Comparison of ENCODE assay signal across 10 cellular contexts in the genomic region with DNA sequence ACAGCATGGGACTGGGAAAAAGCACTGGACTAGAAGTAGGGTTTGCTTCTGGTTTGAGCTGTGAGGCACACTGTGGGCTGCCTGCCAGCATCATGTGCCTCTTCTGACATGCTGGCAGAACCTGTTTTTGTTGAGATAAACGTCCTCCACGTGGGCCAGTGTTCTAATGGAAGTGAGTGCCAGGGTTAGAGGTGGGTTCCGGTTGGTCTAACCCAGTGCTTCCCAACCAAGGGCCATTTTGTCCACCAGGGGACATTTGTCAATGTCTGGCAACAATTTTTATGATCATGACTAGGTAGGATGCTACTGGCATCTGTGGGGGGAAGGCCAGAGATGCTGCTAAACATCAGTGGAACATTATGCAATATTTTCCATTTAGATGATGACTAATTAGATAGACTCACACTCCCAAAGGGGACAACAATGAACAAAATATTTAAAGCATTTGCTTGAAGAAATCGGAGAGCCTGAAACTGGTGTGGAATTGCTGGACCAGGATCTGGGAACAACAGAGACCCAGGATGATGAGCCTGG. TPM values are rescaled to one million over a fixed set of nuclear protein-coding genes. Genes with fewer than 3 reads are reported as not detected.
DNase-seq lines count a peak whose midpoint lies in the region; ATAC-seq, FAIRE-seq and TF ChIP-seq lines count a peak whose summit lies in the region.
"Had no signal": no experiment of that assay in that cellular context is flagged by ENCODE, and none has a peak within 500 bp of the region (broad histone marks: within the 10 kb centered on the region; RNA-seq: fewer than 3 reads in every experiment).

No MANE protein-coding gene starts in this region.

- H3K27me3 Mint-ChIP-seq in activated T-cell treated with anti-CD3 and anti-CD28 coated beads, Interleukin-2, amount 50 U/mL, for 72 hours (ENCODE audit: low read depth), result no peaks in the 10 kb centered on the region
- peaks cover 40% of the 10 kb centered on the region for H3K27me3 Mint-ChIP-seq in astrocyte (ENCODE audit: low read depth, unreplicated experiment)
- no peaks in the 10 kb centered on the region for H3K27me3 Mint-ChIP-seq in CD8-positive, alpha-beta memory T cell
- H3K27me3 Mint-ChIP-seq in progenitor cell of endocrine pancreas, result peaks cover 48% of the 10 kb centered on the region
- H3K27me3 Mint-ChIP-seq in activated T-helper 2 cell treated with anti-CD3 and anti-CD28 coated beads, Interferon-gamma antibody, Interleukin-2, Interleukin-4, amounts not matched to agents 10 μg/mL and 5 μg/mL and 100 μg/mL, durations not matched to agents 14 hours and 24 hours and 36 hours (ENCODE audit: low read depth), result peaks cover 27% of the 10 kb centered on the region

- H3K4me2 ChIP-seq in astrocyte (ENCODE audit: low read length), result no peak overlapping the region

- peaks cover 8% of the 10 kb centered on the region for H3K4me1 Mint-ChIP-seq in activated T-cell treated with anti-CD3 and anti-CD28 coated beads, Interleukin-2, amount 50 U/mL, for 72 hours (ENCODE audit: low read depth)
- H3K4me1 Mint-ChIP-seq in astrocyte (ENCODE audit: low read depth, unreplicated experiment) (peaks cover 4% of the 10 kb centered on the region), progenitor cell of endocrine pancreas (ENCODE audit: low read depth) (no peaks in the 10 kb centered on the region)
- peaks cover 0 to under 1% (median 0%) of the 10 kb centered on the region in 3 donors for H3K4me1 Mint-ChIP-seq in CD8-positive, alpha-beta memory T cell
- H3K4me1 Mint-ChIP-seq in activated T-helper 2 cell treated with anti-CD3 and anti-CD28 coated beads, Interferon-gamma antibody, Interleukin-2, Interleukin-4, amounts not matched to agents 10 μg/mL and 5 μg/mL and 100 μg/mL, durations not matched to agents 14 hours and 24 hours and 36 hours (ENCODE audit: low read depth), result peaks cover 3% of the 10 kb centered on the region

- no peaks in the 10 kb centered on the region for H3K9me3 ChIP-seq in astrocyte (ENCODE audit: insufficient read depth, low read depth, low read length)
- no peaks in the 10 kb centered on the region for H3K9me3 ChIP-seq in CD8-positive, alpha-beta memory T cell (ENCODE audit: low read length)

- H3K9me3 Mint-ChIP-seq in activated T-cell treated with anti-CD3 and anti-CD28 coated beads, Interleukin-2, amount 50 U/mL, for 72 hours, result peaks cover 0 to 2% of the 10 kb centered on the region in 2 donors
- H3K9me3 Mint-ChIP-seq in astrocyte (ENCODE audit: unreplicated experiment) (peaks cover 3% of the 10 kb centered on the region), progenitor cell of endocrine pancreas (ENCODE audit: low read depth) (peaks cover 5% of the 10 kb centered on the region)
- peaks cover 0 to 2% (median 0%) of the 10 kb centered on the region in 5 donors for H3K9me3 Mint-ChIP-seq in CD8-positive, alpha-beta memory T cell
- no peaks in the 10 kb centered on the region for H3K9me3 Mint-ChIP-seq in activated T-helper 2 cell treated with anti-CD3 and anti-CD28 coated beads, Interferon-gamma antibody, Interleukin-2, Interleukin-4, amounts not matched to agents 10 μg/mL and 5 μg/mL and 100 μg/mL, durations not matched to agents 14 hours and 24 hours and 36 hours

- H3K36me3 ChIP-seq in astrocyte (ENCODE audit: insufficient read depth, low read length), result no peaks in the 10 kb centered on the region
- H3K36me3 ChIP-seq in CD8-positive, alpha-beta memory T cell (ENCODE audit: insufficient read depth, low read length), result no peaks in the 10 kb centered on the region

- CTCF ChIA-PET in CD8-positive, alpha-beta memory T cell (lab: Charles Lee), result interaction anchor here (0.9 to 8.5 kb wide), 2 partner anchors 9 to 61 kb away, joined by 4 to 147 read pairs; partner anchors contain the start of gene ACSS1

- H3K4me3 Mint-ChIP-seq in activated T-cell treated with anti-CD3 and anti-CD28 coated beads, Interleukin-2, amount 50 U/mL, for 72 hours, result no peak overlapping the region
- H3K4me3 Mint-ChIP-seq in astrocyte (ENCODE audit: unreplicated experiment) (no peak overlapping the region), progenitor cell of endocrine pancreas (ENCODE audit: low read depth) (no peak overlapping the region)
- H3K4me3 Mint-ChIP-seq in CD8-positive, alpha-beta memory T cell, result no peak overlapping the region
- no peak overlapping the region for H3K4me3 Mint-ChIP-seq in activated T-helper 2 cell treated with anti-CD3 and anti-CD28 coated beads, Interferon-gamma antibody, Interleukin-2, Interleukin-4, amounts not matched to agents 10 μg/mL and 5 μg/mL and 100 μg/mL, durations not matched to agents 14 hours and 24 hours and 36 hours (ENCODE audit: low read depth)

- H3K4me1 ChIP-seq in astrocyte (ENCODE audit: insufficient read depth, low read length), result peaks cover 3% of the 10 kb centered on the region
- H3K4me1 ChIP-seq in CD8-positive, alpha-beta memory T cell (ENCODE audit: insufficient read depth, low read length), result no peaks in the 10 kb centered on the region

- H3K27ac Mint-ChIP-seq in activated T-cell treated with anti-CD3 and anti-CD28 coated beads, Interleukin-2, amount 50 U/mL, for 72 hours, result peak overlapping the region; percentile 82
- H3K27ac Mint-ChIP-seq in astrocyte (ENCODE audit: unreplicated experiment), result no peak overlapping the region
- peak overlapping the region in 2 of 8 donors; percentile 23 to 41 for H3K27ac Mint-ChIP-seq in CD8-positive, alpha-beta memory T cell
- H3K27ac Mint-ChIP-seq in progenitor cell of endocrine pancreas, result no peak overlapping the region
- H3K27ac Mint-ChIP-seq in activated T-helper 2 cell treated with anti-CD3 and anti-CD28 coated beads, Interferon-gamma antibody, Interleukin-2, Interleukin-4, amounts not matched to agents 10 μg/mL and 5 μg/mL and 100 μg/mL, durations not matched to agents 14 hours and 24 hours and 36 hours, result no peak overlapping the region

- no peak overlapping the region for H3K9ac ChIP-seq in astrocyte (ENCODE audit: low read length)

- ATAC-seq in activated T-cell treated with anti-CD3 and anti-CD28 coated beads, Interleukin-2, amount 50 U/mL, for 72 hours (replicated peaks in 1 of 2), result peak in 1 of 2 donors; percentile 19
- ATAC-seq in HG02642 (IDR thresholded peaks at IDR 0.05; ENCODE audit: poor library complexity, unreplicated experiment), result no peak

- H3K36me3 Mint-ChIP-seq in activated T-cell treated with anti-CD3 and anti-CD28 coated beads, Interleukin-2, amount 50 U/mL, for 72 hours (ENCODE audit: insufficient read depth in 2 of 2), result peaks cover 4 to 6% of the 10 kb centered on the region in 2 donors
- H3K36me3 Mint-ChIP-seq in astrocyte (ENCODE audit: low read depth, unreplicated experiment) (no peaks in the 10 kb centered on the region), progenitor cell of endocrine pancreas (ENCODE audit: insufficient read depth) (no peaks in the 10 kb centered on the region)
- H3K36me3 Mint-ChIP-seq in CD8-positive, alpha-beta memory T cell, result peaks cover 8 to 25% (median 11%) of the 10 kb centered on the region in 3 donors
- peaks cover 3% of the 10 kb centered on the region for H3K36me3 Mint-ChIP-seq in activated T-helper 2 cell treated with anti-CD3 and anti-CD28 coated beads, Interferon-gamma antibody, Interleukin-2, Interleukin-4, amounts not matched to agents 10 μg/mL and 5 μg/mL and 100 μg/mL, durations not matched to agents 14 hours and 24 hours and 36 hours (ENCODE audit: low read depth)

- POLR2A ChIA-PET in CD8-positive, alpha-beta memory T cell (lab: Charles Lee), result no interaction called here

- H4K20me1 ChIP-seq in astrocyte (ENCODE audit: insufficient read depth, low read length), result no peaks in the 10 kb centered on the region

- H2AFZ ChIP-seq in astrocyte (ENCODE audit: low read depth, low read length), result no peak overlapping the region

- no peaks in the 10 kb centered on the region for H3K79me2 ChIP-seq in astrocyte (ENCODE audit: insufficient read depth, low read length)

- no peak for TF ChIP-seq CTCF in astrocyte (IDR thresholded peaks at IDR 0.05; ENCODE audit: insufficient read depth, low read depth, low read length)
- TF ChIP-seq CTCF in progenitor cell of endocrine pancreas (IDR thresholded peaks at IDR 0.05; ENCODE audit: unreplicated experiment), result no peak

- no peak overlapping the region for H3K27ac ChIP-seq in astrocyte (ENCODE audit: low read depth, low read length)
- H3K27ac ChIP-seq in CD8-positive, alpha-beta memory T cell (ENCODE audit: low read depth, low read length), result no peak overlapping the region
- H3K27ac ChIP-seq: SK-N-MC had no signal

- no peak for DNase-seq in activated T-cell treated with anti-CD3 and anti-CD28 coated beads, Interleukin-2, amount 50 U/mL, for 72 hours
- DNase-seq in activated T-cell treated with anti-CD3 and anti-CD28 coated beads, Interleukin-2, amount 50 U/mL, for 48 hours, result no peak
- DNase-seq in astrocyte (ENCODE audit: low read depth) (peak; percentile 68), kidney tubule cell (ENCODE audit: low spot score) (peak; percentile 59), progenitor cell of endocrine pancreas (ENCODE audit: low spot score, unreplicated experiment) (no peak)
- DNase-seq in CD8-positive, alpha-beta memory T cell, result no peak
- DNase-seq in activated T-helper 2 cell treated with anti-CD3 and anti-CD28 coated beads, Interferon-gamma antibody, Interleukin-2, Interleukin-4, amounts not matched to agents 10 μg/mL and 5 μg/mL and 100 μg/mL, durations not matched to agents 14 hours and 24 hours and 36 hours (ENCODE audit: low spot score), result no peak

- H3K27me3 ChIP-seq in astrocyte (ENCODE audit: insufficient read depth, low read length), result peaks cover 17% of the 10 kb centered on the region
- no peaks in the 10 kb centered on the region for H3K27me3 ChIP-seq in CD8-positive, alpha-beta memory T cell (ENCODE audit: insufficient read depth, low read length, poor library complexity, severe bottlenecking)

- intact Hi-C loops in activated T-helper 2 cell treated with anti-CD3 and anti-CD28 coated beads, Interferon-gamma antibody, Interleukin-2, Interleukin-4, amounts not matched to agents 10 μg/mL and 5 μg/mL and 100 μg/mL, durations not matched to agents 14 hours and 24 hours and 36 hours (cut with micrococcal nuclease), result no loop called here

- FAIRE-seq in astrocyte (lab: Jason Lieb, UNC), result peak; percentile 67
- FAIRE-seq: islet of Langerhans had no signal

- H3K4me3 ChIP-seq in astrocyte (ENCODE audit: insufficient read depth, low read depth, low read length), result no peak overlapping the region
- no peak overlapping the region for H3K4me3 ChIP-seq in CD8-positive, alpha-beta memory T cell (ENCODE audit: low read length)
- H3K4me3 ChIP-seq: SK-N-MC had no signal

RNA-seq across cellular contexts. Expression of gene APMAP, which starts 7.8 kb away (rescaled TPM):
- total RNA-seq in activated T-cell treated with anti-CD3 and anti-CD28 coated beads, Interleukin-2, amount 50 U/mL, for 72 hours, result 10 to 100 TPM; 65.2 to 70.2 TPM
- total RNA-seq in astrocyte (110 and 114 TPM in 2 replicates), progenitor cell of endocrine pancreas (81.0 and 81.3 TPM in 2 replicates)
- 10 to 100 TPM; 82.5 to 83.6 TPM for total RNA-seq in CD8-positive, alpha-beta memory T cell
- 228 TPM for polyA plus RNA-seq in CD8-positive, alpha-beta memory T cell
- total RNA-seq in activated T-helper 2 cell treated with anti-CD3 and anti-CD28 coated beads, Interferon-gamma antibody, Interleukin-2, Interleukin-4, amounts not matched to agents 10 μg/mL and 5 μg/mL and 100 μg/mL, durations not matched to agents 14 hours and 24 hours and 36 hours, result 48.5 and 48.8 TPM in 2 replicates

RNA-seq across cellular contexts. Expression of gene CST7, which starts 51.3 kb away (rescaled TPM):
- 100 to 1,000 TPM; 136 to 174 TPM for total RNA-seq in activated T-cell treated with anti-CD3 and anti-CD28 coated beads, Interleukin-2, amount 50 U/mL, for 72 hours
- total RNA-seq in astrocyte (0.25 TPM in 1 of 2 replicates, not detected in the other), progenitor cell of endocrine pancreas (not detected in 2 replicates)
- 100 to 1,000 TPM; 124 to 131 TPM for total RNA-seq in CD8-positive, alpha-beta memory T cell
- 889 TPM for polyA plus RNA-seq in CD8-positive, alpha-beta memory T cell
- 115 and 121 TPM in 2 replicates for total RNA-seq in activated T-helper 2 cell treated with anti-CD3 and anti-CD28 coated beads, Interferon-gamma antibody, Interleukin-2, Interleukin-4, amounts not matched to agents 10 μg/mL and 5 μg/mL and 100 μg/mL, durations not matched to agents 14 hours and 24 hours and 36 hours

RNA-seq across cellular contexts. Expression of gene ACSS1, which starts 57.6 kb away (rescaled TPM):
- 10 to 100 TPM; 18.2 to 23.8 TPM for total RNA-seq in activated T-cell treated with anti-CD3 and anti-CD28 coated beads, Interleukin-2, amount 50 U/mL, for 72 hours
- 0.24 and 0.27 TPM in 2 replicates for total RNA-seq in astrocyte
- 10 to 100 TPM; 24.5 to 24.8 TPM for total RNA-seq in CD8-positive, alpha-beta memory T cell
- 59.6 TPM for polyA plus RNA-seq in CD8-positive, alpha-beta memory T cell
- total RNA-seq in progenitor cell of endocrine pancreas, result 0.67 and 0.72 TPM in 2 replicates
- total RNA-seq in activated T-helper 2 cell treated with anti-CD3 and anti-CD28 coated beads, Interferon-gamma antibody, Interleukin-2, Interleukin-4, amounts not matched to agents 10 μg/mL and 5 μg/mL and 100 μg/mL, durations not matched to agents 14 hours and 24 hours and 36 hours, result 15.1 and 15.5 TPM in 2 replicates

Comparison
In these comparisons a context has a peak if more than half of its experiments do, and no peak if none do; other contexts are left out.
1. DNase-seq: peak in astrocyte (single experiment) and kidney tubule cell (single experiment); none in activated T-cell treated with anti-CD3 and anti-CD28 coated beads, Interleukin-2, amount 50 U/mL, for 72 hours (0 of 2), activated T-cell treated with anti-CD3 and anti-CD28 coated beads, Interleukin-2, amount 50 U/mL, for 48 hours (0 of 2), CD8-positive, alpha-beta memory T cell (0 of 5), progenitor cell of endocrine pancreas (single experiment) and activated T-helper 2 cell treated with anti-CD3 and anti-CD28 coated beads, Interferon-gamma antibody, Interleukin-2, Interleukin-4, amounts not matched to agents 10 μg/mL and 5 μg/mL and 100 μg/mL, durations not matched to agents 14 hours and 24 hours and 36 hours (single experiment).
2. RNA of gene CST7, which starts 51.3 kb away (total RNA-seq): 136 to 174 TPM in activated T-cell treated with anti-CD3 and anti-CD28 coated beads, Interleukin-2, amount 50 U/mL, for 72 hours, 124 to 131 TPM in CD8-positive, alpha-beta memory T cell and 115 to 121 TPM in activated T-helper 2 cell treated with anti-CD3 and anti-CD28 coated beads, Interferon-gamma antibody, Interleukin-2, Interleukin-4, amounts not matched to agents 10 μg/mL and 5 μg/mL and 100 μg/mL, durations not matched to agents 14 hours and 24 hours and 36 hours; 0.25 TPM in astrocyte and not detected in progenitor cell of endocrine pancreas; every median in the first group is over 10 times any median in the second.